Comparison of ENCODE assay signal across 14 cellular contexts in the genomic region with DNA sequence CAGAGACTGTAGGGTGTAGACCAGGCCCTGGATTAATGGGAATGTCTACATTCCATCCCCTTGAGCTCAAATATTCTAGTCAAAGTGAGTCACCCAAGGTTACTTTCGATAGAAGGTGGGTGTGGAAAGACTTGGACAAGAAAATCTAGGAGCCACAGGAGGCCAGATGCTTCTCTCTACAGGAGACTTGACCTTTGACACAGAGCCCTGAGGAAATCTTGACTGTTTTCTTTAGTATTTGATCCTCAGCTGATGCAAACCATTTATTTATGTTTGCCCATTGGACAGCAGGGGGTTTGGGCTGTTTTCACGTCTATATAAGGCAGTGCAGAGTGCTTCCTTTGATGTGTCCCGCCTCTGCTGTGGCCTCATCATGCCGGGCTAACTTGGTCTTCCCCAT. TPM values are rescaled to one million over a fixed set of nuclear protein-coding genes. Genes with fewer than 3 reads are reported as not detected.
DNase-seq lines count a peak whose midpoint lies in the region; ATAC-seq and TF ChIP-seq lines count a peak whose summit lies in the region.
"Had no signal": no experiment of that assay in that cellular context is flagged by ENCODE, and none has a peak within 500 bp of the region (broad histone marks: within the 10 kb centered on the region; RNA-seq: fewer than 3 reads in every experiment).

No MANE protein-coding gene starts in this region.

- H3K9me2 ChIP-seq in GM23338 (ENCODE audit: insufficient read depth): 0 out of 2 replicates have a peak, but pooled peaks cover 3% of the 10 kb centered on the region

- H3K4me3 Mint-ChIP-seq in GM23338 (no peak overlapping the region), immature natural killer cell (no peak overlapping the region)
- no peak overlapping the region for H3K4me3 Mint-ChIP-seq in naive thymus-derived CD4-positive, alpha-beta T cell

- H3K4me2 ChIP-seq in GM23338 (no peak overlapping the region; the same call in 1 of the 2 replicates), osteoblast (ENCODE audit: insufficient read depth, low read length) (no peak overlapping the region)

- TF ChIP-seq CTCF in GM23338 (conservative IDR thresholded peaks at IDR 0.05; ENCODE audit: low read depth in 2 of 2) (no peak), osteoblast (IDR thresholded peaks at IDR 0.05; ENCODE audit: extremely low read depth, low read depth, low read length) (no peak)

- 0 out of 2 replicates have a peak overlapping the region, but pooled peaks have one; percentile 53 for H3K27ac ChIP-seq in GM23338 (ENCODE audit: low read depth)
- peak overlapping the region; percentile 50 for H3K27ac ChIP-seq in epithelial cell of prostate
- H3K27ac ChIP-seq in osteoblast (ENCODE audit: low read depth, low read length): no peak overlapping the region
- H3K27ac ChIP-seq in naive thymus-derived CD4-positive, alpha-beta T cell (ENCODE audit: low read depth, low read length): no peak overlapping the region
- H3K27ac ChIP-seq: upper lobe of right lung had no signal

- peak; percentile 51 for DNase-seq in GM23338 (ENCODE audit: low spot score)
- peak; percentile 88 for DNase-seq in NCI-H226
- peak; percentile 36 for DNase-seq in epithelial cell of prostate (ENCODE audit: low read depth, low spot score)
- DNase-seq in osteoblast (ENCODE audit: insufficient read length, low spot score, missing footprints): peak; percentile 39
- DNase-seq in NCI-H1105 treated with DMSO at 0.1 percent for 48 hours (lab: John Stamatoyannopoulos, UW): no peak
- DNase-seq in immature natural killer cell: no peak
- DNase-seq in naive thymus-derived CD4-positive, alpha-beta T cell: no peak
- DNase-seq: Kasumi-1, NCI-H510A, retina, SIG-M5, upper lobe of right lung had no signal

- H4K20me1 ChIP-seq in GM23338 (replicated peaks; ENCODE audit: insufficient read depth): no peaks in the 10 kb centered on the region
- no peaks in the 10 kb centered on the region for H4K20me1 ChIP-seq in osteoblast (ENCODE audit: insufficient read depth, low read length)

- CTCF ChIA-PET in naive thymus-derived CD4-positive, alpha-beta T cell (lab: Charles Lee): no interaction called here

- H3K36me3 Mint-ChIP-seq in GM23338 (ENCODE audit: low read depth) (no peaks in the 10 kb centered on the region), immature natural killer cell (peaks cover 0 to 12% (median 7%) of the 10 kb centered on the region in 3 donors)
- H3K36me3 Mint-ChIP-seq in naive thymus-derived CD4-positive, alpha-beta T cell: peaks cover 0 to 27% (median 0%) of the 10 kb centered on the region in 5 donors

- H3K79me2 ChIP-seq in GM23338 (replicated peaks; ENCODE audit: insufficient read depth) (no peaks in the 10 kb centered on the region), osteoblast (ENCODE audit: insufficient read depth, low read length) (no peaks in the 10 kb centered on the region)

- no peaks in the 10 kb centered on the region for H3F3A ChIP-seq in GM23338 (replicated peaks; ENCODE audit: low read depth)

- H3K27me3 Mint-ChIP-seq in GM23338 (ENCODE audit: insufficient read depth, low read depth, poor library complexity) (peaks cover 6% of the 10 kb centered on the region), immature natural killer cell (ENCODE audit: low read depth in 3 of 3) (peaks cover 0 to 2% (median 0%) of the 10 kb centered on the region in 3 donors)
- no peaks in the 10 kb centered on the region for H3K27me3 Mint-ChIP-seq in naive thymus-derived CD4-positive, alpha-beta T cell

- POLR2A ChIA-PET in naive thymus-derived CD4-positive, alpha-beta T cell (lab: Charles Lee): no interaction called here

- H3K4me1 ChIP-seq in GM23338 (ENCODE audit: insufficient read depth) (peaks cover 9% of the 10 kb centered on the region), osteoblast (ENCODE audit: insufficient read depth, low read length) (peaks cover 12% of the 10 kb centered on the region)
- H3K4me1 ChIP-seq in naive thymus-derived CD4-positive, alpha-beta T cell (ENCODE audit: control insufficient read depth in 2 of 2, insufficient read depth in 2 of 2, low read length in 2 of 2): no peaks in the 10 kb centered on the region
- H3K4me1 ChIP-seq: upper lobe of right lung had no signal

- H3K4me3 ChIP-seq in GM23338 (no peak overlapping the region), osteoblast (ENCODE audit: insufficient read depth, low read length) (no peak overlapping the region)
- no peak overlapping the region for H3K4me3 ChIP-seq in naive thymus-derived CD4-positive, alpha-beta T cell (ENCODE audit: low read length)
- H3K4me3 ChIP-seq: upper lobe of right lung had no signal

- 0 out of 2 replicates have a peak overlapping the region, but pooled peaks have one; percentile 5 for H3K27ac Mint-ChIP-seq in GM23338
- H3K27ac Mint-ChIP-seq in immature natural killer cell: no peak overlapping the region
- H3K27ac Mint-ChIP-seq in naive thymus-derived CD4-positive, alpha-beta T cell: no peak overlapping the region

- ATAC-seq in GM23338 (peak; percentile 95), GM18520 (IDR thresholded peaks at IDR 0.05; ENCODE audit: unreplicated experiment) (no peak)
- no peak for ATAC-seq in naive thymus-derived CD4-positive, alpha-beta T cell
- ATAC-seq: activated CD4-positive, CD25-positive, alpha-beta regulatory T cell treated with anti-CD3 and anti-CD28 coated beads, Interleukin-2, amount 50 U/mL, for 24 hours; upper lobe of right lung had no signal

- H3K27me3 ChIP-seq in GM23338 (ENCODE audit: insufficient read depth) (no peaks in the 10 kb centered on the region), osteoblast (ENCODE audit: insufficient read depth, low read length) (no peaks in the 10 kb centered on the region)
- no peaks in the 10 kb centered on the region for H3K27me3 ChIP-seq in naive thymus-derived CD4-positive, alpha-beta T cell (ENCODE audit: control insufficient read depth in 2 of 2, insufficient read depth in 2 of 2, low read length in 2 of 2)
- H3K27me3 ChIP-seq: upper lobe of right lung had no signal

- H3K9me3 ChIP-seq in osteoblast (ENCODE audit: low read depth, low read length): no peaks in the 10 kb centered on the region
- no peaks in the 10 kb centered on the region for H3K9me3 ChIP-seq in naive thymus-derived CD4-positive, alpha-beta T cell (ENCODE audit: control insufficient read depth in 2 of 3, low read length in 3 of 3)
- H3K9me3 ChIP-seq: upper lobe of right lung had no signal

- H3K36me3 ChIP-seq in GM23338 (ENCODE audit: insufficient read depth) (no peaks in the 10 kb centered on the region), osteoblast (ENCODE audit: insufficient read depth, low read length) (no peaks in the 10 kb centered on the region)
- no peaks in the 10 kb centered on the region for H3K36me3 ChIP-seq in naive thymus-derived CD4-positive, alpha-beta T cell (ENCODE audit: control insufficient read depth in 2 of 3, insufficient read depth in 3 of 3, low read length in 3 of 3)
- H3K36me3 ChIP-seq: upper lobe of right lung had no signal

- H3K4me1 Mint-ChIP-seq in GM23338: peaks cover 17% of the 10 kb centered on the region
- H3K4me1 Mint-ChIP-seq in immature natural killer cell: no peaks in the 10 kb centered on the region
- no peaks in the 10 kb centered on the region for H3K4me1 Mint-ChIP-seq in naive thymus-derived CD4-positive, alpha-beta T cell

- H3K9me3 Mint-ChIP-seq in GM23338 (no peaks in the 10 kb centered on the region), immature natural killer cell (no peaks in the 10 kb centered on the region)
- H3K9me3 Mint-ChIP-seq in naive thymus-derived CD4-positive, alpha-beta T cell: peaks cover 0 to 2% (median 0%) of the 10 kb centered on the region in 11 donors

- no peak overlapping the region for H2AFZ ChIP-seq in GM23338
- H2AFZ ChIP-seq in osteoblast (ENCODE audit: low read length): no peak overlapping the region

- intact Hi-C loops in naive thymus-derived CD4-positive, alpha-beta T cell (cut with micrococcal nuclease): no loop called here

TF ChIP-seq in GM23338, 12 proteins besides CTCF, POLR2A, EP300 and RAD21 (continues in another document):
- TF ChIP-seq POLR2AphosphoS5 (IDR thresholded peaks at IDR 0.05; ENCODE audit: low read depth) (no peak), CREB1 (CRISPR knock-in tag; IDR thresholded peaks at IDR 0.05; ENCODE audit: low read depth) (no peak), EZH2 (IDR thresholded peaks at IDR 0.05; ENCODE audit: low read depth, unreplicated experiment) (no peak), EZH2phosphoT487 (IDR thresholded peaks at IDR 0.05; ENCODE audit: unreplicated experiment) (no peak)

RNA-seq across cellular contexts. Expression of a gene that starts 15.7 kb away (rescaled TPM):
- 1.2 and 3.6 TPM in 2 replicates for total RNA-seq in GM23338 (2014; rRNA removed; shearing (Covaris generic))
- polyA plus RNA-seq in GM23338 (2016; fragmentation: Nextera tagmentation; extraction: Ambion mirVana) (2.0 and 2.4 TPM in 2 replicates), immature natural killer cell (10 to 100 TPM in 2 of 3 donors, 1 to 10 TPM in 1; 9.2 to 18.8 (median 12.5) TPM)
- 15.6 and 19.9 TPM in 2 replicates for total RNA-seq in osteoblast
- 10 to 100 TPM in 2 of 5 experiments, 1 to 10 TPM in 3; 2.7 to 11.6 (median 7.1) TPM for total RNA-seq in naive thymus-derived CD4-positive, alpha-beta T cell
- 1 to 10 TPM; 5.9 to 6.8 TPM for polyA plus RNA-seq in naive thymus-derived CD4-positive, alpha-beta T cell

RNA-seq across cellular contexts. Expression of a gene that starts 41.3 kb away (rescaled TPM):
- 292 and 329 TPM in 2 replicates for total RNA-seq in GM23338 (2014; rRNA removed; shearing (Covaris generic))
- polyA plus RNA-seq in GM23338 (2016; fragmentation: Nextera tagmentation; extraction: Ambion mirVana) (270 and 304 TPM in 2 replicates), immature natural killer cell (100 to 1,000 TPM; 101 to 119 (median 113) TPM)
- total RNA-seq in osteoblast: 155 and 163 TPM in 2 replicates
- total RNA-seq in naive thymus-derived CD4-positive, alpha-beta T cell: 100 to 1,000 TPM in 4 of 5 experiments, 10 to 100 TPM in 1; 87.6 to 223 (median 126) TPM
- polyA plus RNA-seq in naive thymus-derived CD4-positive, alpha-beta T cell: 100 to 1,000 TPM; 121 to 185 TPM

Comparison
In these comparisons a context has a peak if more than half of its experiments do, and no peak if none do; other contexts are left out.
1. DNase-seq: peak in GM23338 (single experiment), NCI-H226 (single experiment), epithelial cell of prostate (single experiment) and osteoblast (single experiment); none in NCI-H1105 treated with DMSO at 0.1 percent for 48 hours (single experiment), immature natural killer cell (0 of 3) and naive thymus-derived CD4-positive, alpha-beta T cell (0 of 9).
2. H3K27ac ChIP-seq: peak in GM23338 (single experiment) and epithelial cell of prostate (single experiment); none in osteoblast (single experiment) and naive thymus-derived CD4-positive, alpha-beta T cell (single experiment).